14 cellular contexts compared by ENCODE assay signal in genomic region chr7:18771834-18772566, GRCh38.
"Had no signal": no experiment of that assay in that cellular context is flagged by ENCODE, and none has a peak within 500 bp of the region (broad histone marks: within the 10 kb centered on the region; RNA-seq: fewer than 3 reads in every experiment).

No MANE protein-coding gene starts in this region.

- H3K9me3 ChIP-seq: left ventricle myocardium inferior, neutrophil had no signal

- H3K4me3 ChIP-seq: coronary artery, left ventricle myocardium inferior had no signal

- H3K36me3 ChIP-seq: neutrophil had no signal

- DNase-seq: activated CD4-positive, alpha-beta memory T cell treated with anti-CD3 and anti-CD28 coated beads for 36 hours; activated CD4-positive, alpha-beta T cell treated with anti-CD3 and anti-CD28 coated beads for 36 hours; activated naive CD4-positive, alpha-beta T cell treated with anti-CD3 and anti-CD28 coated beads, Interleukin-2, amount 10 ng/mL, durations not matched to agents 7 days and 5 days; activated T-cell treated with anti-CD3 and anti-CD28 coated beads, Interleukin-2, amount 50 U/mL, for 24 hours; effector CD8-positive, alpha-beta T cell; hypothalamus; left ventricle myocardium inferior; natural killer cell; stimulated activated CD4-positive, alpha-beta T cell treated with anti-CD3 and anti-CD28 coated beads, Interleukin-12 subunit alpha, Interleukin-12 subunit beta, amount 100 ng/mL, for 4 hours; T-helper 17 cell had no signal

- H2AFZ ChIP-seq: parathyroid adenoma had no signal

- FAIRE-seq: endothelial cell of umbilical vein had no signal

- H3K27me3 ChIP-seq: neutrophil had no signal

- H3K4me1 ChIP-seq: left ventricle myocardium inferior, parathyroid adenoma had no signal

- H3K79me2 ChIP-seq: parathyroid adenoma had no signal

- H3K9ac ChIP-seq: parathyroid adenoma had no signal

- H3K27ac ChIP-seq: coronary artery, left ventricle myocardium inferior, neutrophil, parathyroid adenoma had no signal
